In the genomic region with DNA sequence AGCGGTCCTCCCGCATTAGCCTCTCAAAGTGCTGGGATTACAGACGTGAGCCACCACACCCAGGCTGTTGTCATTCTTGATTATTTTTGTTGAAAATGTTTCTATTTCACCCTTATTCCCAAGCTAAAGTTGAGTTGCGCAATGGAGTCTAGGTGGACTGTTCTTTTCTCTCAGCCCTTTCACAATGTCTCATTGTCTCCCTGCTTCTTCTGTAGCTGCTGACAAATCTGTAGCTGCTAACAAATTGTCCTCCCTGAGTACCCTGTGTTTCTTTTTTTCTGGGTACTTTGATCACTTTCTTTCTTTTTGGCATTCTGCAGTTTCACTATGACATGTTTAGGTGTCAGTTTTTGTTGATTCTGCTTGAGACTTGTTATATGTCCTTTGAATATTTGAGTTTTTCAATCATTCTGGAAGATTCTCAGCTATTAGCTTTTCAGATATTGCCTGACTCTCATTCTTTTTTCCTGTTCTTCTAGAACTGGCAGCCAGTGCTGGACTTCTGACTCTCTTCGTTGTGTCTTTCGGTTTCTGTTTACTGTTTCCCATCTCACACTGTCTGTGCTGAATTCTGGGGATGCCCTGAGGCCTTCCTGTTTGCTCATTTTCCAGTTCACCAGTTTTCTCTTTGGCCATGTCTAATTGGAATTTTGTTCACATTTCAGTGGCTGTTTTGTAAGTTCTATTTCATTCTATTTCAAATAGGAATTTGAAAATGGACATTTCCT, we compare ENCODE assay signal across 1 cellular context.
TF ChIP-seq lines count a peak whose summit lies in the region.

No MANE protein-coding gene starts in this region.

TF ChIP-seq in K562, 482 proteins besides CTCF, POLR2A, EP300 and RAD21:
- TF ChIP-seq HMGN3 (IDR thresholded peaks at IDR 0.05; ENCODE audit: borderline replicate concordance, extremely low read depth, insufficient read length, low read depth, low read length) (no peak), CEBPG (CRISPR knock-in tag; IDR thresholded peaks at IDR 0.05) (peak; percentile 50; the same call in 1 of the 2 replicates), CEBPG (tag; conservative IDR thresholded peaks at IDR 0.05 in 1 of 2, IDR thresholded peaks at IDR 0.05 in 1 of 2) (peak; percentile 64 to 87), ZBTB8A (IDR thresholded peaks at IDR 0.05; ENCODE audit: partially characterized antibody) (no peak), L3MBTL2 (IDR thresholded peaks at IDR 0.05) (no peak), TSC22D4 (tag; IDR thresholded peaks at IDR 0.05) (no peak), NEUROD1 (IDR thresholded peaks at IDR 0.05; ENCODE audit: borderline replicate concordance, low read depth, low read length, partially characterized antibody) (no peak), FIP1L1 (IDR thresholded peaks at IDR 0.05; ENCODE audit: low read depth, low read length, poor library complexity, severe bottlenecking) (no peak), POLR2G (IDR thresholded peaks at IDR 0.05; ENCODE audit: low read depth, low read length) (no peak), CHCHD3 (CRISPR knock-in tag; IDR thresholded peaks at IDR 0.05) (no peak), CEBPB (tag; IDR thresholded peaks at IDR 0.05) (peak; percentile 96), MEIS2 (IDR thresholded peaks at IDR 0.05; ENCODE audit: partially characterized antibody) (no peak), CREB1 (IDR thresholded peaks at IDR 0.05) (no peak), CREB1 (CRISPR knock-in tag; IDR thresholded peaks at IDR 0.05) (no peak)
- TF ChIP-seq, protein P1, sequence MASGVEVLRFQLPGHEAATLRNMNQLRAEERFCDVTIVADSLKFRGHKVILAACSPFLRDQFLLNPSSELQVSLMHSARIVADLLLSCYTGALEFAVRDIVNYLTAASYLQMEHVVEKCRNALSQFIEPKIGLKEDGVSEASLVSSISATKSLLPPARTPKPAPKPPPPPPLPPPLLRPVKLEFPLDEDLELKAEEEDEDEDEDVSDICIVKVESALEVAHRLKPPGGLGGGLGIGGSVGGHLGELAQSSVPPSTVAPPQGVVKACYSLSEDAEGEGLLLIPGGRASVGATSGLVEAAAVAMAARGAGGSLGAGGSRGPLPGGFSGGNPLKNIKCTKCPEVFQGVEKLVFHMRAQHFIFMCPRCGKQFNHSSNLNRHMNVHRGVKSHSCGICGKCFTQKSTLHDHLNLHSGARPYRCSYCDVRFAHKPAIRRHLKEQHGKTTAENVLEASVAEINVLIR (CRISPR knock-in tag; IDR thresholded peaks at IDR 0.05), result no peak
- TF ChIP-seq, protein P2, sequence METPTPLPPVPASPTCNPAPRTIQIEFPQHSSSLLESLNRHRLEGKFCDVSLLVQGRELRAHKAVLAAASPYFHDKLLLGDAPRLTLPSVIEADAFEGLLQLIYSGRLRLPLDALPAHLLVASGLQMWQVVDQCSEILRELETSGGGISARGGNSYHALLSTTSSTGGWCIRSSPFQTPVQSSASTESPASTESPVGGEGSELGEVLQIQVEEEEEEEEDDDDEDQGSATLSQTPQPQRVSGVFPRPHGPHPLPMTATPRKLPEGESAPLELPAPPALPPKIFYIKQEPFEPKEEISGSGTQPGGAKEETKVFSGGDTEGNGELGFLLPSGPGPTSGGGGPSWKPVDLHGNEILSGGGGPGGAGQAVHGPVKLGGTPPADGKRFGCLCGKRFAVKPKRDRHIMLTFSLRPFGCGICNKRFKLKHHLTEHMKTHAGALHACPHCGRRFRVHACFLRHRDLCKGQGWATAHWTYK (CRISPR knock-in tag; IDR thresholded peaks at IDR 0.05), result no peak
- TF ChIP-seq, protein P3, sequence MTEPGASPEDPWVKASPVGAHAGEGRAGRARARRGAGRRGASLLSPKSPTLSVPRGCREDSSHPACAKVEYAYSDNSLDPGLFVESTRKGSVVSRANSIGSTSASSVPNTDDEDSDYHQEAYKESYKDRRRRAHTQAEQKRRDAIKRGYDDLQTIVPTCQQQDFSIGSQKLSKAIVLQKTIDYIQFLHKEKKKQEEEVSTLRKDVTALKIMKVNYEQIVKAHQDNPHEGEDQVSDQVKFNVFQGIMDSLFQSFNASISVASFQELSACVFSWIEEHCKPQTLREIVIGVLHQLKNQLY (CRISPR knock-in tag; conservative IDR thresholded peaks at IDR 0.05), result no peak
